ENCODE assay signal across 12 cellular contexts in the genomic region with DNA sequence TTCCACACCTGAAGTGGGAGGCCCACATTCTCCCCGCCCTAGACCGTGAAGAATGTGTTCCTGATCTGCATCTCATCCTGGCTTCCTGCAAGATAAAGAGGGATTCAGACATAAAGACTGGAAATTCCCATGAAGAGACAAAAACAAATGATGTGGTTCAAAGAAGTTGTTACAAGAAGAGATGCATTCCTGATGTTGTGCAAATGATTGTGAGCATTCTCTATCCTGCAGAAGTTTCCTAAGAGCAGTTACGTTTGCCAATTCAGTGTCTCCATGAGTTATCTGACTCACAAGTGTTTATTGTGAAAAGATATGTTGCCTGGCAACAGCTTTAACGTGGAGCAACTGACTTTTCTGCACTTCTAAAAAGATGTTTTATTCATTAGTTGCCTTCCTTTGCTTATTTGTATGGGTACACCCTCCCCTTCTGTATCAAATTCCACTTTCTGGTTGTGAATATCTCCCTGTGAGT.
DNase-seq lines count a peak whose midpoint lies in the region; ATAC-seq, FAIRE-seq and TF ChIP-seq lines count a peak whose summit lies in the region.
"Had no signal": no experiment of that assay in that cellular context is flagged by ENCODE, and none has a peak within 500 bp of the region (broad histone marks: within the 10 kb centered on the region; RNA-seq: fewer than 3 reads in every experiment).

No MANE protein-coding gene starts in this region.

- H3K4me1 ChIP-seq in endothelial cell of umbilical vein (ENCODE audit: control insufficient read depth, extremely low read depth, insufficient read depth, low read length) (no peaks in the 10 kb centered on the region), neuron (ENCODE audit: insufficient read depth, low read length) (peaks cover 27% of the 10 kb centered on the region)

- CTCF ChIA-PET in endothelial cell of umbilical vein (lab: Charles Lee): no interaction called here

- dilution Hi-C loops in endothelial cell of umbilical vein (cut with MboI; ENCODE audit: extremely low pct_ligation_motif_present, low sequenced_read_pairs): no loop called here

- H3K9ac ChIP-seq in endothelial cell of umbilical vein (replicated peaks; ENCODE audit: extremely low read depth, insufficient read depth, low read length): no peak overlapping the region
- H3K9ac ChIP-seq: KMS-11 had no signal

- FAIRE-seq in endothelial cell of umbilical vein (lab: Jason Lieb, UNC): peak; percentile 49

- no peaks in the 10 kb centered on the region for H3K9me1 ChIP-seq in endothelial cell of umbilical vein (replicated peaks; ENCODE audit: control insufficient read depth, extremely low read depth, insufficient read depth, low read length)

- intact Hi-C loops in endothelial cell of umbilical vein (cut with micrococcal nuclease): loop anchor here (1.0 kb wide), 1 partner anchor 38 kb away; no protein-coding TSS in a partner anchor

- no peak for TF ChIP-seq POLR2A in endothelial cell of umbilical vein (IDR thresholded peaks at IDR 0.05; ENCODE audit: low read depth, low read length)

- H3K27ac ChIP-seq in endothelial cell of umbilical vein (ENCODE audit: insufficient read depth, low read depth, low read length): peak overlapping the region; percentile 50
- H3K27ac ChIP-seq: KMS-11 had no signal

- H3K4me3 ChIP-seq in endothelial cell of umbilical vein (replicated peaks in 1 of 3; ENCODE audit: insufficient read depth in 1 of 3, low read depth in 1 of 3, low read length in 3 of 3): no peak overlapping the region
- peak overlapping the region; percentile 28 for H3K4me3 ChIP-seq in neuron (ENCODE audit: low read length)

- H2AFZ ChIP-seq in endothelial cell of umbilical vein (ENCODE audit: low read depth, low read length) (peak overlapping the region; percentile 23), neuron (ENCODE audit: low read depth, low read length) (peak overlapping the region; percentile 20)

- DNase-seq in EH (ENCODE audit: low read depth): peak; percentile 99
- peak; percentile 52 for DNase-seq in NCI-H345 (lab: John Stamatoyannopoulos, UW)
- peak; percentile 75 for DNase-seq in endothelial cell of umbilical vein (ENCODE audit: low read depth, low spot score)
- no peak for DNase-seq in effector CD8-positive, alpha-beta T cell (lab: John Stamatoyannopoulos, UW)
- DNase-seq in effector CD4-positive, alpha-beta T cell: no peak
- no peak for DNase-seq in activated naive CD4-positive, alpha-beta T cell treated with anti-CD3 and anti-CD28 coated beads, Interleukin-2, amount 50 U/mL, for 16 hours
- DNase-seq: activated effector memory CD4-positive, alpha-beta T cell treated with Interleukin-2 at 50 U/mL for 16 hours; T-cell had no signal

- H3K27me3 ChIP-seq in endothelial cell of umbilical vein (ENCODE audit: control insufficient read depth in 2 of 2, insufficient read depth in 2 of 2, low read length in 2 of 2): no peaks in the 10 kb centered on the region
- H3K27me3 ChIP-seq in neuron (ENCODE audit: insufficient read depth, low read length): no peaks in the 10 kb centered on the region

- no peaks in the 10 kb centered on the region for H3K9me3 ChIP-seq in endothelial cell of umbilical vein (replicated peaks; ENCODE audit: control insufficient read depth, insufficient read depth, low read length)
- H3K9me3 ChIP-seq in neuron (ENCODE audit: low read length): no peaks in the 10 kb centered on the region

- H3K36me3 ChIP-seq in endothelial cell of umbilical vein (ENCODE audit: control insufficient read depth in 2 of 2, extremely low read depth in 1 of 2, insufficient read depth in 2 of 2, low read length in 2 of 2) (no peaks in the 10 kb centered on the region), neuron (ENCODE audit: insufficient read depth, low read length) (no peaks in the 10 kb centered on the region)

- TF ChIP-seq CTCF in endothelial cell of umbilical vein (IDR thresholded peaks at IDR 0.05; ENCODE audit: extremely low read depth in 1 of 2, insufficient read depth in 1 of 2, low read depth in 1 of 2, low read length in 2 of 2): no peak

- H3K79me2 ChIP-seq in endothelial cell of umbilical vein (ENCODE audit: control insufficient read depth, insufficient read depth, low read length): no peaks in the 10 kb centered on the region

- POLR2A ChIA-PET in endothelial cell of umbilical vein (lab: Charles Lee): no interaction called here

- H3K4me2 ChIP-seq in endothelial cell of umbilical vein (ENCODE audit: insufficient read depth, low read length): peak overlapping the region; percentile 32
- H3K4me2 ChIP-seq: KMS-11 had no signal

- no TSS peak for BruUV-seq in endothelial cell of umbilical vein (replicated peaks; lab: Mats Ljungman, UMichigan)

- no peaks in the 10 kb centered on the region for H4K20me1 ChIP-seq in endothelial cell of umbilical vein (replicated peaks; ENCODE audit: control insufficient read depth, extremely low read depth, insufficient read depth, low read length)

- no peak for ATAC-seq in GM21576 (IDR thresholded peaks at IDR 0.05; ENCODE audit: unreplicated experiment)
- ATAC-seq: HCT116, T-cell had no signal

TF ChIP-seq in endothelial cell of umbilical vein, 7 proteins besides CTCF, POLR2A, EP300 and RAD21:
- peak; percentile 10 for TF ChIP-seq GATA2 (IDR thresholded peaks at IDR 0.05; ENCODE audit: insufficient read depth, insufficient read length, low read depth, low read length)
- TF ChIP-seq JUN (IDR thresholded peaks at IDR 0.05; ENCODE audit: borderline replicate concordance, insufficient read depth, insufficient read length, low read depth): peak; percentile 26
- TF ChIP-seq POLR2AphosphoS5 (IDR thresholded peaks at IDR 0.05; ENCODE audit: insufficient read depth, low read depth, low read length): no peak
TF ChIP-seq in endothelial cell of umbilical vein: peak in this region for 2.

Comparison
In these comparisons a context has a peak if more than half of its experiments do, and no peak if none do; other contexts are left out.
1. DNase-seq: peak in EH (single experiment), NCI-H345 (single experiment) and endothelial cell of umbilical vein (single experiment); none in effector CD8-positive, alpha-beta T cell (single experiment), effector CD4-positive, alpha-beta T cell (single experiment) and activated naive CD4-positive, alpha-beta T cell treated with anti-CD3 and anti-CD28 coated beads, Interleukin-2, amount 50 U/mL, for 16 hours (single experiment).